In the genomic region with DNA sequence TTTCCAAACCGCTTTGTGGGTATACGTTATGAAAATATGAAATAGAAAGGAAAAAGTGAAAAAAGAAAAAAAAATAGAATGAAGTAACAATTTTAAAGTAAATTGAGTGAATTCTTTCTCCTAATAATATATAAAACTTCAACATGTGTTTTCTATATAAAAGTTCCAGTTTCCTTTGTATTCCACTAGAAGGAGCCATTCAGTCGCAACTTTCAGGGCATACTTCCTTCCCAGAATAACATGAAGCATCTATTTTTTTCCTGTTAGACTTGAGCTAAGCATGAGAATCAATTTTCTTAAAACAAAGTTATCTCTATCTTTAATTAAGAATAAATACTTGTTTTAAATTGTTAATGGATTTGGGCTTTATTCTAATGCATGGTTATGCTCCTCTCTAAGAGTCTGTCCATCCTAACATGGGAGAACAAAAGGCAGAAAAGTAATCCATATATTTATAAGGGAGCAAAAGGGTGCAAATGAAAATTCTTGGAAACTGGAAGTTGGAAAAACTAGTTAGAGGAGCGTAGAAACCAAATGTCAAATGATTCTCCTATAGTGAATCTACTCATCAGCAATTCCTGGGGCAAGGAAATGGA, we compare ENCODE assay signal across 12 cellular contexts. TPM values are rescaled to one million over a fixed set of nuclear protein-coding genes. Genes with fewer than 3 reads are reported as not detected.
DNase-seq lines count a peak whose midpoint lies in the region; ATAC-seq and TF ChIP-seq lines count a peak whose summit lies in the region.
"Had no signal": no experiment of that assay in that cellular context is flagged by ENCODE, and none has a peak within 500 bp of the region (broad histone marks: within the 10 kb centered on the region; RNA-seq: fewer than 3 reads in every experiment).

No MANE protein-coding gene starts in this region.

- DNase-seq in cardiac muscle cell (ENCODE audit: low read depth in 1 of 2, low spot score in 1 of 2) (peak in 1 of 2 donors; percentile 67), Right ventricle myocardium superior (no peak), Panc1 (ENCODE audit: low read depth, low spot score) (no peak), fibroblast of lung (ENCODE audit: low read depth in 2 of 2) (peak; percentile 28 to 67), upper lobe of right lung (no peak), H7 (no peak), NCI-H1436 (lab: John Stamatoyannopoulos, UW) (no peak)
- DNase-seq: activated B cell treated with CpG ODN at 0.5 μM for 24 hours; activated naive CD4-positive, alpha-beta T cell treated with anti-CD3 and anti-CD28 coated beads, Interleukin-2, amount 10 ng/mL, durations not matched to agents 7 days and 5 days had no signal

- intact Hi-C loops in Right ventricle myocardium superior (cut with DNase I), result no loop called here
- intact Hi-C loops in Panc1 (cut with micrococcal nuclease; ENCODE audit: unreplicated experiment), result no loop called here
- intact Hi-C loops in upper lobe of right lung (cut with DNase I), result no loop called here

- POLR2A ChIA-PET in Panc1 (lab: Charles Lee), result no interaction called here

- H3K27me3 ChIP-seq in cardiac muscle cell (no peaks in the 10 kb centered on the region), Panc1 (ENCODE audit: control insufficient read depth, insufficient read depth, low read length) (no peaks in the 10 kb centered on the region), fibroblast of lung (ENCODE audit: control insufficient read depth, insufficient read depth, low read length) (no peaks in the 10 kb centered on the region), upper lobe of right lung (no peaks in the 10 kb centered on the region), H7 (ENCODE audit: control insufficient read depth, insufficient read depth, low read length) (no peaks in the 10 kb centered on the region)

- no peaks in the 10 kb centered on the region for H3K9me3 ChIP-seq in cardiac muscle cell (ENCODE audit: low read depth)
- H3K9me3 ChIP-seq in Panc1 (ENCODE audit: control insufficient read depth, insufficient read depth, low read depth, low read length), result no peaks in the 10 kb centered on the region
- H3K9me3 ChIP-seq in fibroblast of lung (ENCODE audit: control insufficient read depth, insufficient read depth, low read depth, low read length), result no peaks in the 10 kb centered on the region
- H3K9me3 ChIP-seq in upper lobe of right lung, result no peaks in the 10 kb centered on the region

- H3K4me3 ChIP-seq in cardiac muscle cell, result no peak overlapping the region
- no peak overlapping the region for H3K4me3 ChIP-seq in Panc1 (ENCODE audit: low read depth in 2 of 2, low read length in 2 of 2)
- H3K4me3 ChIP-seq in fibroblast of lung (replicated peaks in 1 of 4; ENCODE audit: control extremely low read depth in 1 of 4, insufficient read depth in 1 of 4, low read depth in 3 of 4, low read length in 4 of 4), result no peak overlapping the region
- no peak overlapping the region for H3K4me3 ChIP-seq in upper lobe of right lung
- no peak overlapping the region for H3K4me3 ChIP-seq in H7 (ENCODE audit: insufficient read depth, low read depth, low read length)

- H3K4me2 ChIP-seq in fibroblast of lung (ENCODE audit: extremely low read depth, insufficient read depth, low read length), result no peak overlapping the region

- in situ Hi-C loops in Panc1 (cut with HindIII; ENCODE audit: low pct_unique_long_range_greater_than_20kb, low sequenced_read_pairs), result no loop called here

- CTCF ChIA-PET in Panc1 (lab: Charles Lee), result no interaction called here

- no peaks in the 10 kb centered on the region for H3K36me3 ChIP-seq in cardiac muscle cell
- H3K36me3 ChIP-seq in Panc1 (ENCODE audit: control insufficient read depth, insufficient read depth, low read length), result no peaks in the 10 kb centered on the region
- no peaks in the 10 kb centered on the region for H3K36me3 ChIP-seq in fibroblast of lung (ENCODE audit: control insufficient read depth, insufficient read depth, low read length)
- H3K36me3 ChIP-seq in upper lobe of right lung, result no peaks in the 10 kb centered on the region
- H3K36me3 ChIP-seq in H7 (replicated peaks; ENCODE audit: control insufficient read depth, insufficient read depth, low read length), result no peaks in the 10 kb centered on the region

- no peak overlapping the region for H2AFZ ChIP-seq in fibroblast of lung (ENCODE audit: low read length)

- no peak overlapping the region for H3K9ac ChIP-seq in fibroblast of lung (ENCODE audit: insufficient read depth, low read length)

- H4K20me1 ChIP-seq in fibroblast of lung (ENCODE audit: control insufficient read depth, extremely low read depth, insufficient read depth, low read length), result no peaks in the 10 kb centered on the region

- ATAC-seq in Right ventricle myocardium superior (ENCODE audit: poor library complexity) (no peak), Panc1 (no peak), upper lobe of right lung (no peak), GM18909 (IDR thresholded peaks at IDR 0.05; ENCODE audit: poor library complexity, unreplicated experiment) (no peak)
- ATAC-seq: left lobe of liver had no signal

- H3K79me2 ChIP-seq in fibroblast of lung (ENCODE audit: control insufficient read depth, insufficient read depth, low read length), result no peaks in the 10 kb centered on the region

- H3K4me1 ChIP-seq in cardiac muscle cell (ENCODE audit: low read depth) (no peaks in the 10 kb centered on the region), Panc1 (ENCODE audit: control insufficient read depth, insufficient read depth, low read length) (no peaks in the 10 kb centered on the region), fibroblast of lung (ENCODE audit: control insufficient read depth, extremely low read depth, insufficient read depth, low read length) (no peaks in the 10 kb centered on the region), upper lobe of right lung (no peaks in the 10 kb centered on the region)

- TF ChIP-seq CTCF in cardiac muscle cell (IDR thresholded peaks at IDR 0.05; ENCODE audit: low read depth, low read length) (peak; percentile 64), Panc1 (IDR thresholded peaks at IDR 0.05) (peak; percentile 39; the same call in 1 of the 2 replicates), fibroblast of lung (conservative IDR thresholded peaks at IDR 0.05 in 1 of 2, IDR thresholded peaks at IDR 0.05 in 1 of 2; ENCODE audit: low read depth in 1 of 2, low read length in 2 of 2) (peak; percentile 50 to 61), upper lobe of right lung (IDR thresholded peaks at IDR 0.05) (peak; percentile 22)

- no peak overlapping the region for H3K27ac ChIP-seq in cardiac muscle cell
- H3K27ac ChIP-seq in Panc1 (ENCODE audit: low read length), result no peak overlapping the region
- no peak overlapping the region for H3K27ac ChIP-seq in fibroblast of lung (ENCODE audit: insufficient read depth, low read length)
- H3K27ac ChIP-seq in upper lobe of right lung, result no peak overlapping the region

- BruUV-seq in Panc1 (replicated peaks; lab: Mats Ljungman, UMichigan), result no TSS peak

RNA-seq across cellular contexts. Expression of a gene that starts 16.0 kb away (rescaled TPM):
- total RNA-seq in cardiac muscle cell, result 0.04 and 0.06 TPM in 2 replicates
- polyA plus RNA-seq in cardiac muscle cell, result 0.04 and 0.29 TPM in 2 replicates
- 2.7 TPM for total RNA-seq in Right ventricle myocardium superior
- total RNA-seq in Panc1 (2021; ENCODE audit: unreplicated experiment), result 0.15 TPM
- 0.02 TPM for polyA plus RNA-seq in Panc1 (2012; ENCODE audit: insufficient read length)
- total RNA-seq in fibroblast of lung, result 41.1 and 53.7 TPM in 2 replicates
- 41.8 and 222 TPM in 2 replicates for polyA plus RNA-seq in fibroblast of lung
- polyA plus RNA-seq in fibroblast of lung (2012), result 20.8 and 139 TPM in 2 replicates
- 434 and 1,829 TPM in 2 replicates for polyA minus RNA-seq in fibroblast of lung (ENCODE audit: low replicate concordance)
- total RNA-seq in upper lobe of right lung, result 61.5 TPM
- 1.5 and 1.8 TPM in 2 replicates for total RNA-seq in H7 (2014; rRNA removed; shearing (Covaris generic))
- total RNA-seq: activated B cell treated with CpG ODN at 0.5 μM for 24 hours had no signal
- polyA plus RNA-seq: CD14-positive monocyte had no signal

Comparison
In these comparisons a context has a peak if more than half of its experiments do, and no peak if none do; other contexts are left out.
1. DNase-seq: peak in fibroblast of lung (2 of 2); none in Right ventricle myocardium superior (single experiment), Panc1 (single experiment), upper lobe of right lung (single experiment), H7 (single experiment) and NCI-H1436 (single experiment).
2. RNA of a gene that starts 16.0 kb away (total RNA-seq): 61.5 TPM in upper lobe of right lung (single experiment) and 41.1 to 53.7 TPM in fibroblast of lung; 2.7 TPM in Right ventricle myocardium superior (single experiment), 1.5 to 1.8 TPM in H7, 0.15 TPM in Panc1 (single experiment) and 0.04 to 0.06 TPM in cardiac muscle cell; every median in the first group is over 10 times any median in the second.
3. Peak in every context shown above with its lines, with median percentiles within 50 percentile points of each other: CTCF ChIP-seq.